In genomic region chr2:197294260-197294659, GRCh38 we compare ENCODE assay signal across 10 cellular contexts. TPM values are rescaled to one million over a fixed set of nuclear protein-coding genes. Genes with fewer than 3 reads are reported as not detected.
DNase-seq lines count a peak whose midpoint lies in the region; ATAC-seq lines count a peak whose summit lies in the region.
"Had no signal": no experiment of that assay in that cellular context is flagged by ENCODE, and none has a peak within 500 bp of the region (broad histone marks: within the 10 kb centered on the region; RNA-seq: fewer than 3 reads in every experiment).

No MANE protein-coding gene starts in this region.

- H3K9me3 Mint-ChIP-seq in activated T-cell treated with anti-CD3 and anti-CD28 coated beads, Interleukin-2, amount 50 U/mL, for 4 hours, result peaks cover 4% of the 10 kb centered on the region
- H3K9me3 Mint-ChIP-seq in activated naive CD8-positive, alpha-beta T cell treated with anti-CD3 and anti-CD28 coated beads, Interleukin-2, amount 10 ng/mL, durations not matched to agents 7 days and 5 days, result peaks cover 2% of the 10 kb centered on the region

- POLR2A ChIA-PET in activated naive CD8-positive, alpha-beta T cell treated with anti-CD3 and anti-CD28 coated beads, Interleukin-2, amount 10 ng/mL, durations not matched to agents 7 days and 5 days (lab: Charles Lee), result interaction anchor here (0.5 to 7.2 kb wide), 6 partner anchors 10 to 181 kb away, joined by 3 to 122 read pairs (median 8); partner anchors contain the start of gene ANKRD44

- peak overlapping the region; percentile 88 for H3K27ac Mint-ChIP-seq in activated naive CD8-positive, alpha-beta T cell treated with anti-CD3 and anti-CD28 coated beads, Interleukin-2, amount 10 ng/mL, durations not matched to agents 7 days and 5 days

- H3K4me3 Mint-ChIP-seq in activated T-cell treated with anti-CD3 and anti-CD28 coated beads, Interleukin-2, amount 50 U/mL, for 4 hours, result peak overlapping the region; percentile 81
- peak overlapping the region; percentile 75 for H3K4me3 Mint-ChIP-seq in activated naive CD8-positive, alpha-beta T cell treated with anti-CD3 and anti-CD28 coated beads, Interleukin-2, amount 10 ng/mL, durations not matched to agents 7 days and 5 days

- H3K27me3 Mint-ChIP-seq in activated T-cell treated with anti-CD3 and anti-CD28 coated beads, Interleukin-2, amount 50 U/mL, for 4 hours (ENCODE audit: low read depth), result no peaks in the 10 kb centered on the region
- no peaks in the 10 kb centered on the region for H3K27me3 Mint-ChIP-seq in activated naive CD8-positive, alpha-beta T cell treated with anti-CD3 and anti-CD28 coated beads, Interleukin-2, amount 10 ng/mL, durations not matched to agents 7 days and 5 days

- H3K36me3 Mint-ChIP-seq in activated T-cell treated with anti-CD3 and anti-CD28 coated beads, Interleukin-2, amount 50 U/mL, for 4 hours (ENCODE audit: insufficient read depth), result peaks cover 25% of the 10 kb centered on the region
- peaks cover 40% of the 10 kb centered on the region for H3K36me3 Mint-ChIP-seq in activated naive CD8-positive, alpha-beta T cell treated with anti-CD3 and anti-CD28 coated beads, Interleukin-2, amount 10 ng/mL, durations not matched to agents 7 days and 5 days

- ATAC-seq in activated T-cell treated with anti-CD3 and anti-CD28 coated beads, Interleukin-2, amount 50 U/mL, for 4 hours, result peak; percentile 51 to 58
- peak; percentile 49 for ATAC-seq in HG03280 (IDR thresholded peaks at IDR 0.05; ENCODE audit: unreplicated experiment)
- peak; percentile 24 for ATAC-seq in activated naive CD8-positive, alpha-beta T cell treated with anti-CD3 and anti-CD28 coated beads, Interleukin-2, amount 10 ng/mL, durations not matched to agents 7 days and 5 days (ENCODE audit: low read depth)

- peak; percentile 47 for DNase-seq in activated T-cell treated with anti-CD3 and anti-CD28 coated beads, Interleukin-2, amount 50 U/mL, for 4 hours
- DNase-seq in activated T-cell treated with anti-CD3 and anti-CD28 coated beads, Interleukin-2, amount 50 U/mL, for 1 hour, result no peak
- DNase-seq in activated naive CD8-positive, alpha-beta T cell treated with anti-CD3 and anti-CD28 coated beads, Interleukin-2, amount 10 ng/mL, durations not matched to agents 7 days and 5 days, result no peak
- DNase-seq in substantia nigra (lab: John Stamatoyannopoulos, UW), result no peak
- no peak for DNase-seq in superior temporal gyrus (ENCODE audit: extremely low spot score)
- DNase-seq in NCI-H1694 treated with DMSO at 0.1 percent for 48 hours (lab: John Stamatoyannopoulos, UW), result no peak
- no peak for DNase-seq in HuH-7.5 (ENCODE audit: low spot score)
- DNase-seq: brain microvascular endothelial cell had no signal

- peaks cover 90% of the 10 kb centered on the region for H3K4me1 Mint-ChIP-seq in activated T-cell treated with anti-CD3 and anti-CD28 coated beads, Interleukin-2, amount 50 U/mL, for 4 hours (ENCODE audit: low read depth)
- H3K4me1 Mint-ChIP-seq in activated naive CD8-positive, alpha-beta T cell treated with anti-CD3 and anti-CD28 coated beads, Interleukin-2, amount 10 ng/mL, durations not matched to agents 7 days and 5 days, result peaks cover 79% of the 10 kb centered on the region

- H3K27ac ChIP-seq in substantia nigra (ENCODE audit: low read depth, low read length, poor library complexity, severe bottlenecking), result peak overlapping the region; percentile 40
- H3K27ac ChIP-seq: brain microvascular endothelial cell, C4-2B had no signal

RNA-seq across cellular contexts. Expression of gene ANKRD44, which starts 16.3 kb away (rescaled TPM):
- 10 to 100 TPM; 75.0 to 91.5 (median 78.3) TPM for total RNA-seq in activated T-cell treated with anti-CD3 and anti-CD28 coated beads, Interleukin-2, amount 50 U/mL, for 4 hours
- total RNA-seq in activated naive CD8-positive, alpha-beta T cell treated with anti-CD3 and anti-CD28 coated beads, Interleukin-2, amount 10 ng/mL, durations not matched to agents 7 days and 5 days, result 100 to 1,000 TPM; 240 to 243 TPM
